Comparison of ENCODE assay signal across 10 cellular contexts in genomic region chrX:105821471-105822081, GRCh38. TPM values are rescaled to one million over a fixed set of nuclear protein-coding genes. Genes with fewer than 3 reads are reported as not detected.
DNase-seq lines count a peak whose midpoint lies in the region; ATAC-seq and TF ChIP-seq lines count a peak whose summit lies in the region.
"Had no signal": no experiment of that assay in that cellular context is flagged by ENCODE, and none has a peak within 500 bp of the region (broad histone marks: within the 10 kb centered on the region; RNA-seq: fewer than 3 reads in every experiment).

No MANE protein-coding gene starts in this region.

- peaks cover 4% of the 10 kb centered on the region for H3K27me3 Mint-ChIP-seq in glutamatergic neuron (ENCODE audit: unreplicated experiment)

- H3K27ac Mint-ChIP-seq in glutamatergic neuron (ENCODE audit: unreplicated experiment): no peak overlapping the region

- H3K9me3 ChIP-seq in mucosa of descending colon (no peaks in the 10 kb centered on the region), upper lobe of right lung (no peaks in the 10 kb centered on the region)
- H3K9me3 ChIP-seq: tibial nerve had no signal

- peak overlapping the region; percentile 79 for H3K4me3 Mint-ChIP-seq in glutamatergic neuron (ENCODE audit: unreplicated experiment)

- intact Hi-C loops in mucosa of descending colon (cut with DNase I, micrococcal nuclease) (no loop called here), upper lobe of right lung (cut with DNase I) (no loop called here)

- TF ChIP-seq CTCF in glutamatergic neuron (IDR thresholded peaks at IDR 0.05; ENCODE audit: partially characterized antibody, unreplicated experiment): no peak
- TF ChIP-seq CTCF in mucosa of descending colon (IDR thresholded peaks at IDR 0.05): no peak
- no peak for TF ChIP-seq CTCF in upper lobe of right lung (IDR thresholded peaks at IDR 0.05)

- H3K4me1 ChIP-seq in mucosa of descending colon (ENCODE audit: low read depth) (no peaks in the 10 kb centered on the region), upper lobe of right lung (no peaks in the 10 kb centered on the region)

- peak; percentile 0 for DNase-seq in NCI-H510A (lab: John Stamatoyannopoulos, UW)
- no peak for DNase-seq in NCI-H510A treated with DMSO at 0.1 percent for 48 hours (lab: John Stamatoyannopoulos, UW)
- peak; percentile 32 for DNase-seq in glutamatergic neuron
- DNase-seq in mucosa of descending colon: peak in 2 of 3 donors; percentile 0 to 19
- peak; percentile 60 for DNase-seq in upper lobe of right lung
- no peak for DNase-seq in NCI-H1417 treated with DMSO at 0.1 percent for 48 hours (lab: John Stamatoyannopoulos, UW)
- DNase-seq: stimulated activated CD4-positive, alpha-beta T cell treated with anti-CD3 and anti-CD28 coated beads, Interleukin-15, amount 100 ng/mL, for 24 hours had no signal

- H3K4me3 ChIP-seq in mucosa of descending colon: no peak overlapping the region
- no peak overlapping the region for H3K4me3 ChIP-seq in upper lobe of right lung

- peaks cover 2% of the 10 kb centered on the region for H3K4me1 Mint-ChIP-seq in glutamatergic neuron (ENCODE audit: low read depth, unreplicated experiment)

- H3K36me3 ChIP-seq in mucosa of descending colon (ENCODE audit: low read depth) (no peaks in the 10 kb centered on the region), upper lobe of right lung (no peaks in the 10 kb centered on the region)
- H3K36me3 ChIP-seq: tibial nerve had no signal

- no peak overlapping the region for H3K27ac ChIP-seq in upper lobe of right lung
- H3K27ac ChIP-seq: tibial nerve had no signal

- H3K9me3 Mint-ChIP-seq in glutamatergic neuron (ENCODE audit: unreplicated experiment): peaks cover 3% of the 10 kb centered on the region

- peaks cover 8% of the 10 kb centered on the region for H3K27me3 ChIP-seq in upper lobe of right lung

- ATAC-seq in mucosa of descending colon (peak; percentile 25), upper lobe of right lung (peak; percentile 73), GM21825 (IDR thresholded peaks at IDR 0.05; ENCODE audit: unreplicated experiment) (no peak), HG02610 (IDR thresholded peaks at IDR 0.05; ENCODE audit: unreplicated experiment) (no peak)

- no peaks in the 10 kb centered on the region for H3K36me3 Mint-ChIP-seq in glutamatergic neuron (ENCODE audit: unreplicated experiment)

RNA-seq across cellular contexts. Expression of gene NRK, which starts 0.8 kb away (rescaled TPM):
- 0.29 TPM for total RNA-seq in glutamatergic neuron (ENCODE audit: unreplicated experiment)
- 1 to 10 TPM in 1 of 3 donors, under 1 TPM in 2; 0.10 to 2.4 (median 0.20) TPM for total RNA-seq in mucosa of descending colon
- total RNA-seq in upper lobe of right lung: 1.3 TPM

Comparison
In these comparisons a context has a peak if more than half of its experiments do, and no peak if none do; other contexts are left out.
1. DNase-seq: peak in NCI-H510A (single experiment), glutamatergic neuron (single experiment), mucosa of descending colon (2 of 3) and upper lobe of right lung (single experiment); none in NCI-H510A treated with DMSO at 0.1 percent for 48 hours (single experiment) and NCI-H1417 treated with DMSO at 0.1 percent for 48 hours (single experiment).
2. ATAC-seq: peak in mucosa of descending colon (single experiment) and upper lobe of right lung (single experiment); none in GM21825 (single experiment) and HG02610 (single experiment).